In genomic region chr2:234632527-234633391, GRCh38 we compare ENCODE assay signal across 12 cellular contexts.
DNase-seq lines count a peak whose midpoint lies in the region; ATAC-seq, FAIRE-seq and TF ChIP-seq lines count a peak whose summit lies in the region.
"Had no signal": no experiment of that assay in that cellular context is flagged by ENCODE, and none has a peak within 500 bp of the region (broad histone marks: within the 10 kb centered on the region; RNA-seq: fewer than 3 reads in every experiment).

No MANE protein-coding gene starts in this region.

- H3K9me3 ChIP-seq in H1 (ENCODE audit: insufficient read depth in 2 of 2, low read depth in 1 of 2, low read length in 1 of 2) (peaks cover 3 to 8% of the 10 kb centered on the region in 2 experiments; a peak in 3 of 4 replicates), mucosa of descending colon (no peaks in the 10 kb centered on the region)
- no peaks in the 10 kb centered on the region for H3K9me3 ChIP-seq in effector memory CD4-positive, alpha-beta T cell (ENCODE audit: control insufficient read depth, low read length)

- DNase-seq in AG09309 (ENCODE audit: low read depth), result peak; percentile 78
- DNase-seq in M059J (ENCODE audit: low read depth), result peak; percentile 91
- peak in 1 of 2 experiments; percentile 38 for DNase-seq in H1 (ENCODE audit: low read depth in 1 of 2, low spot score in 2 of 2)
- peak in 1 of 3 donors; percentile 7 for DNase-seq in mucosa of descending colon
- no peak for DNase-seq in omental fat pad (ENCODE audit: low spot score)
- no peak for DNase-seq in effector memory CD4-positive, alpha-beta T cell
- DNase-seq in H54 (ENCODE audit: insufficient read length, low spot score), result no peak
- DNase-seq: T-helper 2 cell had no signal

- TF ChIP-seq EP300 in H1 (IDR thresholded peaks at IDR 0.05; ENCODE audit: borderline replicate concordance in 1 of 2, low read depth in 2 of 2, low read length in 2 of 2), result no peak

- H3K27ac ChIP-seq in H1 (ENCODE audit: low read depth, low read length), result peak overlapping the region; percentile 52; the same call in 1 of the 2 replicates
- no peak overlapping the region for H3K27ac ChIP-seq in effector memory CD4-positive, alpha-beta T cell (ENCODE audit: insufficient read depth, low read length, poor library complexity, severe bottlenecking)
- H3K27ac ChIP-seq: BLaER1 treated with 17β-estradiol and CSF1 and Interleukin-3, amounts not matched to agents 10 nM and 100 nM; epithelial cell of prostate; KMS-11 had no signal

- peak overlapping the region; percentile 10 for H4K5ac ChIP-seq in H1 (ENCODE audit: insufficient read length, low read depth, low read length)

- TF ChIP-seq POLR2A in H1 (IDR thresholded peaks at IDR 0.05; ENCODE audit: control extremely low read depth in 1 of 2, low read depth in 2 of 2, low read length in 2 of 2), result no peak
- TF ChIP-seq POLR2A in H54 (IDR thresholded peaks at IDR 0.05; ENCODE audit: low read depth, low read length), result no peak

- H2BK12ac ChIP-seq in H1 (ENCODE audit: low read depth, low read length), result peak overlapping the region; percentile 91

- 66% methylated on average over 12 of the region's 12 CpGs; no CpG with 5 or more reads in 1 of the 2 experiments for WGBS in H1 (ENCODE audit: extremely low coverage in 1 of 2, insufficient coverage in 1 of 2, insufficient read length in 1 of 2, insufficient replicate concordance in 2 of 2, low coverage in 1 of 2, low lambda C conversion rate in 2 of 2, missing lambda C conversion rate in 1 of 2), 2 experiments

- H3K23me2 ChIP-seq in H1 (ENCODE audit: low read depth, low read length), result 0 out of 2 replicates have a peak, but pooled peaks cover 5% of the 10 kb centered on the region

- CTCF ChIA-PET in H1 (lab: Charles Lee; ENCODE audit: partially characterized antibody), result interaction anchor here (0.7 kb wide), 2 partner anchors 8 to 87 kb away, joined by 3 read pairs; no protein-coding TSS in a partner anchor

- H3K4me2 ChIP-seq in H1 (ENCODE audit: insufficient read depth in 1 of 2, low read depth in 2 of 2, low read length in 2 of 2), result peak overlapping the region; percentile 49 to 55; a peak in 3 of 4 replicates
- H3K4me2 ChIP-seq: BLaER1 treated with 17β-estradiol and CSF1 and Interleukin-3, amounts not matched to agents 10 nM and 100 nM; KMS-11 had no signal

- no peak for TF ChIP-seq CTCF in AG09309 (IDR thresholded peaks at IDR 0.05; ENCODE audit: control insufficient read depth, insufficient read depth, low read depth, low read length, missing control alignments)
- no peak for TF ChIP-seq CTCF in H1 (IDR thresholded peaks at IDR 0.05; ENCODE audit: control extremely low read depth in 1 of 3, insufficient read depth in 1 of 3, low read depth in 1 of 3, low read length in 3 of 3)
- no peak for TF ChIP-seq CTCF in mucosa of descending colon (IDR thresholded peaks at IDR 0.05)
- TF ChIP-seq CTCF in omental fat pad (IDR thresholded peaks at IDR 0.05), result no peak

- peak overlapping the region; percentile 75 for H2BK120ac ChIP-seq in H1 (replicated peaks; ENCODE audit: low read depth, low read length)

- no peak overlapping the region for H3K56ac ChIP-seq in H1 (replicated peaks; ENCODE audit: insufficient read length, low read depth, low read length)

- H4K20me1 ChIP-seq in H1 (replicated peaks in 1 of 2; ENCODE audit: control insufficient read depth in 1 of 2, insufficient read depth in 2 of 2, low read length in 2 of 2), result no peaks in the 10 kb centered on the region
- H4K20me1 ChIP-seq: BLaER1 treated with 17β-estradiol and CSF1 and Interleukin-3, amounts not matched to agents 10 nM and 100 nM had no signal

- peak overlapping the region; percentile 80 for H2BK20ac ChIP-seq in H1 (ENCODE audit: low read length)

- H3K4me1 ChIP-seq in H1 (replicated peaks in 1 of 4; ENCODE audit: control insufficient read depth in 3 of 4, insufficient read depth in 4 of 4, low read length in 3 of 4), result peaks cover 10 to 28% (median 19%) of the 10 kb centered on the region in 4 experiments
- no peaks in the 10 kb centered on the region for H3K4me1 ChIP-seq in mucosa of descending colon (ENCODE audit: low read depth)
- H3K4me1 ChIP-seq in effector memory CD4-positive, alpha-beta T cell (ENCODE audit: control insufficient read depth, insufficient read depth, low read length, poor library complexity, severe bottlenecking), result no peaks in the 10 kb centered on the region
- H3K4me1 ChIP-seq: BLaER1 treated with 17β-estradiol and CSF1 and Interleukin-3, amounts not matched to agents 10 nM and 100 nM had no signal

- H2AK5ac ChIP-seq in H1 (ENCODE audit: low read depth, low read length), result 0 out of 2 replicates have a peak overlapping the region, but pooled peaks have one; percentile 1

- H3K4ac ChIP-seq in H1 (replicated peaks; ENCODE audit: insufficient read length, low read depth, low read length), result peak overlapping the region; percentile 17

- no peaks in the 10 kb centered on the region for H3K79me1 ChIP-seq in H1 (ENCODE audit: low read depth, low read length)

- no peak for TF ChIP-seq RAD21 in H1 (IDR thresholded peaks at IDR 0.05 in 1 of 2, conservative IDR thresholded peaks at IDR 0.05 in 1 of 2; ENCODE audit: low read depth in 2 of 2, low read length in 2 of 2)

- no peaks in the 10 kb centered on the region for H3K27me3 ChIP-seq in H1 (replicated peaks in 1 of 4; ENCODE audit: control insufficient read depth in 3 of 4, extremely low read depth in 1 of 4, insufficient read depth in 3 of 4, low read length in 3 of 4)
- no peaks in the 10 kb centered on the region for H3K27me3 ChIP-seq in effector memory CD4-positive, alpha-beta T cell (replicated peaks; ENCODE audit: control insufficient read depth, insufficient read depth, low read length, poor library complexity, severe bottlenecking)
- H3K27me3 ChIP-seq: BLaER1 treated with 17β-estradiol and CSF1 and Interleukin-3, amounts not matched to agents 10 nM and 100 nM had no signal

- H3K4me3 ChIP-seq in AG09309 (ENCODE audit: control insufficient read depth, low read depth, low read length), result no peak overlapping the region
- peak overlapping the region in 1 of 4 experiments; percentile 23; a peak in 1 of 8 replicates for H3K4me3 ChIP-seq in H1 (ENCODE audit: extremely low read depth in 1 of 4, insufficient read depth in 2 of 4, low read depth in 3 of 4, low read length in 4 of 4)
- H3K4me3 ChIP-seq in mucosa of descending colon, result no peak overlapping the region
- no peak overlapping the region for H3K4me3 ChIP-seq in effector memory CD4-positive, alpha-beta T cell (ENCODE audit: insufficient read depth, low read depth, low read length, poor library complexity, severe bottlenecking)
- H3K4me3 ChIP-seq: BLaER1 treated with 17β-estradiol and CSF1 and Interleukin-3, amounts not matched to agents 10 nM and 100 nM had no signal

- no peaks in the 10 kb centered on the region for H3K79me2 ChIP-seq in H1 (ENCODE audit: control insufficient read depth in 1 of 2, insufficient read depth in 2 of 2, low read length in 2 of 2)

- intact Hi-C loops in mucosa of descending colon (cut with DNase I, micrococcal nuclease), result no loop called here

- POLR2A ChIA-PET in H1 (lab: Charles Lee; ENCODE audit: partially characterized antibody), result interaction anchor here (1.1 to 1.6 kb wide), 2 partner anchors 9 to 11 kb away, joined by 3 to 5 read pairs; no protein-coding TSS in a partner anchor

- peak overlapping the region; percentile 90 for H2BK5ac ChIP-seq in H1 (ENCODE audit: low read depth, low read length)

- peak overlapping the region; percentile 75 for H4K91ac ChIP-seq in H1 (replicated peaks; ENCODE audit: insufficient read length, low read length)

- peak overlapping the region in 1 of 4 experiments; percentile 6; a peak in 1 of 7 replicates for H3K9ac ChIP-seq in H1 (replicated peaks in 1 of 4; ENCODE audit: extremely low read depth in 1 of 4, low read depth in 3 of 4, low read length in 3 of 4)
- H3K9ac ChIP-seq: BLaER1 treated with 17β-estradiol and CSF1 and Interleukin-3, amounts not matched to agents 10 nM and 100 nM; KMS-11 had no signal

- H3K18ac ChIP-seq in H1 (ENCODE audit: extremely low read depth, low read length), result peak overlapping the region; percentile 95

- H4K8ac ChIP-seq in H1 (ENCODE audit: extremely low read depth, insufficient read depth, low read length), result no peak overlapping the region

- H3K23ac ChIP-seq in H1 (ENCODE audit: insufficient read length), result no peak overlapping the region

- no peak overlapping the region for H3K14ac ChIP-seq in H1 (ENCODE audit: insufficient read length)

- H2BK15ac ChIP-seq in H1 (ENCODE audit: low read length), result peak overlapping the region; percentile 24; the same call in 1 of the 2 replicates

- FAIRE-seq in H1 (lab: Jason Lieb, UNC) (no peak), H54 (lab: Jason Lieb, UNC) (no peak)

- ATAC-seq in mucosa of descending colon, result peak; percentile 35
- no peak for ATAC-seq in HG03521 (IDR thresholded peaks at IDR 0.05; ENCODE audit: unreplicated experiment)
- ATAC-seq in omental fat pad (ENCODE audit: low FRiP score), result no peak

- H3K36me3 ChIP-seq in H1 (ENCODE audit: control insufficient read depth in 2 of 4, insufficient read depth in 4 of 4, low read length in 3 of 4) (no peaks in the 10 kb centered on the region), mucosa of descending colon (ENCODE audit: low read depth) (no peaks in the 10 kb centered on the region)
- no peaks in the 10 kb centered on the region for H3K36me3 ChIP-seq in effector memory CD4-positive, alpha-beta T cell (ENCODE audit: control insufficient read depth, insufficient read depth, low read length)
- H3K36me3 ChIP-seq: BLaER1 treated with 17β-estradiol and CSF1 and Interleukin-3, amounts not matched to agents 10 nM and 100 nM had no signal

- H2AFZ ChIP-seq in H1 (ENCODE audit: low read length), result peak overlapping the region; percentile 74

TF ChIP-seq in H1, 55 proteins besides CTCF, POLR2A, EP300 and RAD21:
- TF ChIP-seq TBP (IDR thresholded peaks at IDR 0.05; ENCODE audit: low read depth, low read length), result no peak

Comparison
In these comparisons a context has a peak if more than half of its experiments do, and no peak if none do; other contexts are left out.
1. DNase-seq: peak in AG09309 (single experiment) and M059J (single experiment); none in omental fat pad (single experiment), effector memory CD4-positive, alpha-beta T cell (0 of 3) and H54 (single experiment).